In genomic region chr3:119580148-119580760, GRCh38 we compare ENCODE assay signal across 1 cellular context.
TF ChIP-seq lines count a peak whose summit lies in the region.

No MANE protein-coding gene starts in this region.

TF ChIP-seq in GM12878, 131 proteins besides CTCF, POLR2A, EP300 and RAD21 (continued from another document and continues in another):
- peak; percentile 84 for TF ChIP-seq POLR2AphosphoS5 (IDR thresholded peaks at IDR 0.05; ENCODE audit: low read length)
- 0 out of 2 replicates have a peak, but pooled peaks have one; percentile 18 for TF ChIP-seq RAD51 (IDR thresholded peaks at IDR 0.05)
- TF ChIP-seq SPI1 (IDR thresholded peaks at IDR 0.05; ENCODE audit: borderline replicate concordance, insufficient read depth, low read depth, low read length): peak; percentile 82
- peak; percentile 48; the same call in 1 of the 2 replicates for TF ChIP-seq SIN3A (IDR thresholded peaks at IDR 0.05; ENCODE audit: low read depth, low read length)
- peak; percentile 35; the same call in 1 of the 2 replicates for TF ChIP-seq PKNOX1 (IDR thresholded peaks at IDR 0.05)
- TF ChIP-seq MTA2 (IDR thresholded peaks at IDR 0.05; ENCODE audit: low read depth): peak; percentile 11; the same call in 1 of the 2 replicates
- TF ChIP-seq GATAD2B (conservative IDR thresholded peaks at IDR 0.05; ENCODE audit: low read depth): no peak
- TF ChIP-seq USF2 (IDR thresholded peaks at IDR 0.05; ENCODE audit: borderline replicate concordance, low read depth, low read length): no peak
- TF ChIP-seq ESRRA (IDR thresholded peaks at IDR 0.05; ENCODE audit: low read length): no peak
- 0 out of 2 replicates have a peak, but pooled peaks have one; percentile 37 for TF ChIP-seq MTA3 (IDR thresholded peaks at IDR 0.05; ENCODE audit: borderline replicate concordance, low read length)
- no peak for TF ChIP-seq HSF1 (IDR thresholded peaks at IDR 0.05; ENCODE audit: low read depth, low read length)
- 0 out of 2 replicates have a peak, but pooled peaks have one; percentile 28 for TF ChIP-seq RUNX3 (IDR thresholded peaks at IDR 0.05; ENCODE audit: low read length)
- TF ChIP-seq ETV6 (conservative IDR thresholded peaks at IDR 0.05 in 1 of 2, IDR thresholded peaks at IDR 0.05 in 1 of 2; ENCODE audit: borderline replicate concordance in 1 of 2, low read depth in 1 of 2): 0 out of 4 replicates have a peak, but pooled peaks of 1 of the 2 experiments have one; percentile 56
- no peak for TF ChIP-seq SIX5 (IDR thresholded peaks at IDR 0.05; ENCODE audit: low read depth, low read length, severe bottlenecking)
- TF ChIP-seq, protein P1, sequence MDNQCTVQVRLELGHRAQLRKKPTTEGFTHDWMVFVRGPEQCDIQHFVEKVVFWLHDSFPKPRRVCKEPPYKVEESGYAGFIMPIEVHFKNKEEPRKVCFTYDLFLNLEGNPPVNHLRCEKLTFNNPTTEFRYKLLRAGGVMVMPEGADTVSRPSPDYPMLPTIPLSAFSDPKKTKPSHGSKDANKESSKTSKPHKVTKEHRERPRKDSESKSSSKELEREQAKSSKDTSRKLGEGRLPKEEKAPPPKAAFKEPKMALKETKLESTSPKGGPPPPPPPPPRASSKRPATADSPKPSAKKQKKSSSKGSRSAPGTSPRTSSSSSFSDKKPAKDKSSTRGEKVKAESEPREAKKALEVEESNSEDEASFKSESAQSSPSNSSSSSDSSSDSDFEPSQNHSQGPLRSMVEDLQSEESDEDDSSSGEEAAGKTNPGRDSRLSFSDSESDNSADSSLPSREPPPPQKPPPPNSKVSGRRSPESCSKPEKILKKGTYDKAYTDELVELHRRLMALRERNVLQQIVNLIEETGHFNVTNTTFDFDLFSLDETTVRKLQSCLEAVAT (IDR thresholded peaks at IDR 0.05): peak; percentile 25; the same call in 1 of the 2 replicates
- TF ChIP-seq ZNF217 (IDR thresholded peaks at IDR 0.05): no peak
- TF ChIP-seq TAF1 (IDR thresholded peaks at IDR 0.05; ENCODE audit: borderline replicate concordance, low read depth, low read length): peak; percentile 40; the same call in 1 of the 2 replicates
- no peak for TF ChIP-seq ZBTB4 (CRISPR knock-in tag; IDR thresholded peaks at IDR 0.05)
- no peak for TF ChIP-seq CEBPB (IDR thresholded peaks at IDR 0.05; ENCODE audit: borderline replicate concordance in 1 of 2, low read depth in 2 of 2, low read length in 2 of 2)
- no peak for TF ChIP-seq NR2C2 (IDR thresholded peaks at IDR 0.05; ENCODE audit: borderline replicate concordance, control insufficient read depth, insufficient read length, low read depth)
- TF ChIP-seq ASH2L (IDR thresholded peaks at IDR 0.05; ENCODE audit: borderline replicate concordance, low read depth): no peak
- no peak for TF ChIP-seq RELB (IDR thresholded peaks at IDR 0.05; ENCODE audit: low read depth)
- TF ChIP-seq STAT1 (conservative IDR thresholded peaks at IDR 0.05): no peak
- TF ChIP-seq SMAD1 (IDR thresholded peaks at IDR 0.05; ENCODE audit: low read depth, partially characterized antibody): peak; percentile 25
- TF ChIP-seq, protein P2, sequence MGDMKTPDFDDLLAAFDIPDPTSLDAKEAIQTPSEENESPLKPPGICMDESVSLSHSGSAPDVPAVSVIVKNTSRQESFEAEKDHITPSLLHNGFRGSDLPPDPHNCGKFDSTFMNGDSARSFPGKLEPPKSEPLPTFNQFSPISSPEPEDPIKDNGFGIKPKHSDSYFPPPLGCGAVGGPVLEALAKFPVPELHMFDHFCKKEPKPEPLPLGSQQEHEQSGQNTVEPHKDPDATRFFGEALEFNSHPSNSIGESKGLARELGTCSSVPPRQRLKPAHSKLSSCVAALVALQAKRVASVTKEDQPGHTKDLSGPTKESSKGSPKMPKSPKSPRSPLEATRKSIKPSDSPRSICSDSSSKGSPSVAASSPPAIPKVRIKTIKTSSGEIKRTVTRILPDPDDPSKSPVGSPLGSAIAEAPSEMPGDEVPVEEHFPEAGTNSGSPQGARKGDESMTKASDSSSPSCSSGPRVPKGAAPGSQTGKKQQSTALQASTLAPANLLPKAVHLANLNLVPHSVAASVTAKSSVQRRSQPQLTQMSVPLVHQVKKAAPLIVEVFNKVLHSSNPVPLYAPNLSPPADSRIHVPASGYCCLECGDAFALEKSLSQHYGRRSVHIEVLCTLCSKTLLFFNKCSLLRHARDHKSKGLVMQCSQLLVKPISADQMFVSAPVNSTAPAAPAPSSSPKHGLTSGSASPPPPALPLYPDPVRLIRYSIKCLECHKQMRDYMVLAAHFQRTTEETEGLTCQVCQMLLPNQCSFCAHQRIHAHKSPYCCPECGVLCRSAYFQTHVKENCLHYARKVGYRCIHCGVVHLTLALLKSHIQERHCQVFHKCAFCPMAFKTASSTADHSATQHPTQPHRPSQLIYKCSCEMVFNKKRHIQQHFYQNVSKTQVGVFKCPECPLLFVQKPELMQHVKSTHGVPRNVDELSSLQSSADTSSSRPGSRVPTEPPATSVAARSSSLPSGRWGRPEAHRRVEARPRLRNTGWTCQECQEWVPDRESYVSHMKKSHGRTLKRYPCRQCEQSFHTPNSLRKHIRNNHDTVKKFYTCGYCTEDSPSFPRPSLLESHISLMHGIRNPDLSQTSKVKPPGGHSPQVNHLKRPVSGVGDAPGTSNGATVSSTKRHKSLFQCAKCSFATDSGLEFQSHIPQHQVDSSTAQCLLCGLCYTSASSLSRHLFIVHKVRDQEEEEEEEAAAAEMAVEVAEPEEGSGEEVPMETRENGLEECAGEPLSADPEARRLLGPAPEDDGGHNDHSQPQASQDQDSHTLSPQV (IDR thresholded peaks at IDR 0.05): no peak
- peak; percentile 35; the same call in 1 of the 2 replicates for TF ChIP-seq ZBED1 (IDR thresholded peaks at IDR 0.05; ENCODE audit: borderline replicate concordance)
- no peak for TF ChIP-seq SREBF2 (IDR thresholded peaks at IDR 0.05; ENCODE audit: low read length)
- TF ChIP-seq, protein P3, sequence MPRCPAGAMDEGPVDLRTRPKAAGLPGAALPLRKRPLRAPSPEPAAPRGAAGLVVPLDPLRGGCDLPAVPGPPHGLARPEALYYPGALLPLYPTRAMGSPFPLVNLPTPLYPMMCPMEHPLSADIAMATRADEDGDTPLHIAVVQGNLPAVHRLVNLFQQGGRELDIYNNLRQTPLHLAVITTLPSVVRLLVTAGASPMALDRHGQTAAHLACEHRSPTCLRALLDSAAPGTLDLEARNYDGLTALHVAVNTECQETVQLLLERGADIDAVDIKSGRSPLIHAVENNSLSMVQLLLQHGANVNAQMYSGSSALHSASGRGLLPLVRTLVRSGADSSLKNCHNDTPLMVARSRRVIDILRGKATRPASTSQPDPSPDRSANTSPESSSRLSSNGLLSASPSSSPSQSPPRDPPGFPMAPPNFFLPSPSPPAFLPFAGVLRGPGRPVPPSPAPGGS (IDR thresholded peaks at IDR 0.05; ENCODE audit: borderline replicate concordance, insufficient read depth, low read depth, low read length, poor library complexity, severe bottlenecking): no peak
- peak; percentile 20; the same call in 1 of the 2 replicates for TF ChIP-seq YY1 (IDR thresholded peaks at IDR 0.05; ENCODE audit: low read depth, low read length)
- TF ChIP-seq, protein P4, sequence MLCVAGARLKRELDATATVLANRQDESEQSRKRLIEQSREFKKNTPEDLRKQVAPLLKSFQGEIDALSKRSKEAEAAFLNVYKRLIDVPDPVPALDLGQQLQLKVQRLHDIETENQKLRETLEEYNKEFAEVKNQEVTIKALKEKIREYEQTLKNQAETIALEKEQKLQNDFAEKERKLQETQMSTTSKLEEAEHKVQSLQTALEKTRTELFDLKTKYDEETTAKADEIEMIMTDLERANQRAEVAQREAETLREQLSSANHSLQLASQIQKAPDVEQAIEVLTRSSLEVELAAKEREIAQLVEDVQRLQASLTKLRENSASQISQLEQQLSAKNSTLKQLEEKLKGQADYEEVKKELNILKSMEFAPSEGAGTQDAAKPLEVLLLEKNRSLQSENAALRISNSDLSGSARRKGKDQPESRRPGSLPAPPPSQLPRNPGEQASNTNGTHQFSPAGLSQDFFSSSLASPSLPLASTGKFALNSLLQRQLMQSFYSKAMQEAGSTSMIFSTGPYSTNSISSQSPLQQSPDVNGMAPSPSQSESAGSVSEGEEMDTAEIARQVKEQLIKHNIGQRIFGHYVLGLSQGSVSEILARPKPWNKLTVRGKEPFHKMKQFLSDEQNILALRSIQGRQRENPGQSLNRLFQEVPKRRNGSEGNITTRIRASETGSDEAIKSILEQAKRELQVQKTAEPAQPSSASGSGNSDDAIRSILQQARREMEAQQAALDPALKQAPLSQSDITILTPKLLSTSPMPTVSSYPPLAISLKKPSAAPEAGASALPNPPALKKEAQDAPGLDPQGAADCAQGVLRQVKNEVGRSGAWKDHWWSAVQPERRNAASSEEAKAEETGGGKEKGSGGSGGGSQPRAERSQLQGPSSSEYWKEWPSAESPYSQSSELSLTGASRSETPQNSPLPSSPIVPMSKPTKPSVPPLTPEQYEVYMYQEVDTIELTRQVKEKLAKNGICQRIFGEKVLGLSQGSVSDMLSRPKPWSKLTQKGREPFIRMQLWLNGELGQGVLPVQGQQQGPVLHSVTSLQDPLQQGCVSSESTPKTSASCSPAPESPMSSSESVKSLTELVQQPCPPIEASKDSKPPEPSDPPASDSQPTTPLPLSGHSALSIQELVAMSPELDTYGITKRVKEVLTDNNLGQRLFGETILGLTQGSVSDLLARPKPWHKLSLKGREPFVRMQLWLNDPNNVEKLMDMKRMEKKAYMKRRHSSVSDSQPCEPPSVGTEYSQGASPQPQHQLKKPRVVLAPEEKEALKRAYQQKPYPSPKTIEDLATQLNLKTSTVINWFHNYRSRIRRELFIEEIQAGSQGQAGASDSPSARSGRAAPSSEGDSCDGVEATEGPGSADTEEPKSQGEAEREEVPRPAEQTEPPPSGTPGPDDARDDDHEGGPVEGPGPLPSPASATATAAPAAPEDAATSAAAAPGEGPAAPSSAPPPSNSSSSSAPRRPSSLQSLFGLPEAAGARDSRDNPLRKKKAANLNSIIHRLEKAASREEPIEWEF (IDR thresholded peaks at IDR 0.05; ENCODE audit: insufficient replicate concordance, low read depth, low read length): no peak
- no peak for TF ChIP-seq ZZZ3 (IDR thresholded peaks at IDR 0.05; ENCODE audit: control insufficient read depth, insufficient read length, low read depth)
